ENCODE assay signal across 16 cellular contexts in genomic region chr17:61047517-61047916, GRCh38.
DNase-seq lines count a peak whose midpoint lies in the region; ATAC-seq and TF ChIP-seq lines count a peak whose summit lies in the region.
"Had no signal": no experiment of that assay in that cellular context is flagged by ENCODE, and none has a peak within 500 bp of the region (broad histone marks: within the 10 kb centered on the region; RNA-seq: fewer than 3 reads in every experiment).

No MANE protein-coding gene starts in this region.

- ATAC-seq in SK-N-SH treated with all-trans-retinoic acid at 6 μM for 48 hours (peak; percentile 74; the same call in 2 of the 3 replicates), left lung (no peak)
- ATAC-seq: CD8-positive, alpha-beta T cell had no signal

- no peak overlapping the region for H3K9ac ChIP-seq in subcutaneous abdominal adipose tissue (ENCODE audit: low read length in 5 of 5)
- H3K9ac ChIP-seq: BLaER1 treated with 17β-estradiol and CSF1 and Interleukin-3, amounts not matched to agents 10 nM and 100 nM; GM23248 had no signal

- peaks cover 0 to 25% (median 5%) of the 10 kb centered on the region in 5 donors for H3K4me1 ChIP-seq in subcutaneous abdominal adipose tissue (ENCODE audit: control insufficient read depth in 5 of 5, insufficient read depth in 5 of 5, low read length in 5 of 5)
- no peaks in the 10 kb centered on the region for H3K4me1 ChIP-seq in left lung
- H3K4me1 ChIP-seq: BLaER1 treated with 17β-estradiol and CSF1 and Interleukin-3, amounts not matched to agents 10 nM and 100 nM; HAP-1 had no signal

- DNase-seq in fibroblast of gingiva (ENCODE audit: low read depth) (peak; percentile 11), mesothelial cell of epicardium (ENCODE audit: low spot score in 2 of 2, unreplicated experiment in 2 of 2) (no peak), left lung (no peak), dedifferentiated amniotic fluid mesenchymal stem cell (ENCODE audit: extremely low spot score) (no peak), SK-N-DZ (ENCODE audit: low spot score) (no peak)
- DNase-seq: Calu3; CD8-positive, alpha-beta T cell; DMS79 treated with DMSO at 0.1 percent for 48 hours; GF-D8; GM23248 had no signal

- peak overlapping the region; percentile 49 for H3K27ac Mint-ChIP-seq in mesothelial cell of epicardium
- H3K27ac Mint-ChIP-seq: B cell had no signal

- H3K9me3 ChIP-seq in subcutaneous abdominal adipose tissue (ENCODE audit: control insufficient read depth in 5 of 5, low read length in 5 of 5) (no peaks in the 10 kb centered on the region), left lung (no peaks in the 10 kb centered on the region)
- H3K9me3 ChIP-seq: BLaER1 treated with 17β-estradiol and CSF1 and Interleukin-3, amounts not matched to agents 10 nM and 100 nM; HAP-1 had no signal

- H3K9me3 Mint-ChIP-seq in mesothelial cell of epicardium: no peaks in the 10 kb centered on the region
- H3K9me3 Mint-ChIP-seq: CD8-positive, alpha-beta T cell had no signal

- TF ChIP-seq CTCF in mesothelial cell of epicardium (IDR thresholded peaks at IDR 0.05; ENCODE audit: unreplicated experiment) (no peak), left lung (IDR thresholded peaks at IDR 0.05) (no peak)

- H3K4me3 Mint-ChIP-seq in mesothelial cell of epicardium: no peak overlapping the region
- H3K4me3 Mint-ChIP-seq: B cell; CD8-positive, alpha-beta T cell had no signal

- no peak overlapping the region for H3K4me3 ChIP-seq in subcutaneous abdominal adipose tissue (ENCODE audit: low read depth in 1 of 5, low read length in 5 of 5)
- no peak overlapping the region for H3K4me3 ChIP-seq in left lung
- H3K4me3 ChIP-seq: BLaER1 treated with 17β-estradiol and CSF1 and Interleukin-3, amounts not matched to agents 10 nM and 100 nM; GM12878; GM23248; HAP-1 had no signal

- peaks cover 6% of the 10 kb centered on the region for H3K36me3 Mint-ChIP-seq in mesothelial cell of epicardium

- no peaks in the 10 kb centered on the region for H3K27me3 Mint-ChIP-seq in mesothelial cell of epicardium (ENCODE audit: low read depth)
- H3K27me3 Mint-ChIP-seq: B cell had no signal

- H3K4me1 Mint-ChIP-seq in mesothelial cell of epicardium: peaks cover 12% of the 10 kb centered on the region
- H3K4me1 Mint-ChIP-seq: B cell had no signal

- H3K27me3 ChIP-seq in subcutaneous abdominal adipose tissue (ENCODE audit: control insufficient read depth in 5 of 5, insufficient read depth in 4 of 5, low read length in 5 of 5) (no peaks in the 10 kb centered on the region), left lung (no peaks in the 10 kb centered on the region)
- H3K27me3 ChIP-seq: BLaER1 treated with 17β-estradiol and CSF1 and Interleukin-3, amounts not matched to agents 10 nM and 100 nM had no signal

- H3K27ac ChIP-seq in subcutaneous abdominal adipose tissue (ENCODE audit: low read depth, low read length) (peak overlapping the region; percentile 10), left lung (no peak overlapping the region)
- H3K27ac ChIP-seq: BLaER1 treated with 17β-estradiol and CSF1 and Interleukin-3, amounts not matched to agents 10 nM and 100 nM; GM23248 had no signal

- intact Hi-C loops in left lung (cut with DNase I): no loop called here

- H3K36me3 ChIP-seq in subcutaneous abdominal adipose tissue (ENCODE audit: control insufficient read depth in 5 of 5, insufficient read depth in 5 of 5, low read length in 5 of 5) (peaks cover 0 to 4% (median 0%) of the 10 kb centered on the region in 5 donors), left lung (no peaks in the 10 kb centered on the region)
- H3K36me3 ChIP-seq: HAP-1 had no signal

TF ChIP-seq in SK-N-SH treated with all-trans-retinoic acid at 6 μM for 48 hours, 23 proteins besides CTCF, POLR2A, EP300 and RAD21 (continues in another document):
- TF ChIP-seq TCF4 (CRISPR knock-in tag; IDR thresholded peaks at IDR 0.05; ENCODE audit: borderline replicate concordance) (no peak), ISL1 (CRISPR knock-in tag; IDR thresholded peaks at IDR 0.05) (no peak), SNAI2 (CRISPR knock-in tag; IDR thresholded peaks at IDR 0.05) (no peak), ZC3H10 (CRISPR knock-in tag; IDR thresholded peaks at IDR 0.05) (no peak), PATZ1 (CRISPR knock-in tag; IDR thresholded peaks at IDR 0.05; ENCODE audit: borderline replicate concordance) (no peak), PPARA (CRISPR knock-in tag; IDR thresholded peaks at IDR 0.05; ENCODE audit: borderline replicate concordance) (no peak), ZFP3 (CRISPR knock-in tag; IDR thresholded peaks at IDR 0.05) (no peak), ESRRG (CRISPR knock-in tag; IDR thresholded peaks at IDR 0.05) (no peak), CREB5 (CRISPR knock-in tag; IDR thresholded peaks at IDR 0.05; ENCODE audit: low read depth) (no peak), BACH2 (CRISPR knock-in tag; IDR thresholded peaks at IDR 0.05; ENCODE audit: borderline replicate concordance) (no peak), TOX (CRISPR knock-in tag; IDR thresholded peaks at IDR 0.05; ENCODE audit: borderline replicate concordance) (no peak)
- TF ChIP-seq, protein P1, sequence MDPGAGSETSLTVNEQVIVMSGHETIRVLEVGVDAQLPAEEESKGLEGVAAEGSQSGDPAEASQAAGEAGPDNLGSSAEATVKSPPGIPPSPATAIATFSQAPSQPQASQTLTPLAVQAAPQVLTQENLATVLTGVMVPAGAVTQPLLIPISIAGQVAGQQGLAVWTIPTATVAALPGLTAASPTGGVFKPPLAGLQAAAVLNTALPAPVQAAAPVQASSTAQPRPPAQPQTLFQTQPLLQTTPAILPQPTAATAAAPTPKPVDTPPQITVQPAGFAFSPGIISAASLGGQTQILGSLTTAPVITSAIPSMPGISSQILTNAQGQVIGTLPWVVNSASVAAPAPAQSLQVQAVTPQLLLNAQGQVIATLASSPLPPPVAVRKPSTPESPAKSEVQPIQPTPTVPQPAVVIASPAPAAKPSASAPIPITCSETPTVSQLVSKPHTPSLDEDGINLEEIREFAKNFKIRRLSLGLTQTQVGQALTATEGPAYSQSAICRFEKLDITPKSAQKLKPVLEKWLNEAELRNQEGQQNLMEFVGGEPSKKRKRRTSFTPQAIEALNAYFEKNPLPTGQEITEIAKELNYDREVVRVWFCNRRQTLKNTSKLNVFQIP (CRISPR knock-in tag; IDR thresholded peaks at IDR 0.05; ENCODE audit: borderline replicate concordance, low read depth): no peak
- TF ChIP-seq, protein P2, sequence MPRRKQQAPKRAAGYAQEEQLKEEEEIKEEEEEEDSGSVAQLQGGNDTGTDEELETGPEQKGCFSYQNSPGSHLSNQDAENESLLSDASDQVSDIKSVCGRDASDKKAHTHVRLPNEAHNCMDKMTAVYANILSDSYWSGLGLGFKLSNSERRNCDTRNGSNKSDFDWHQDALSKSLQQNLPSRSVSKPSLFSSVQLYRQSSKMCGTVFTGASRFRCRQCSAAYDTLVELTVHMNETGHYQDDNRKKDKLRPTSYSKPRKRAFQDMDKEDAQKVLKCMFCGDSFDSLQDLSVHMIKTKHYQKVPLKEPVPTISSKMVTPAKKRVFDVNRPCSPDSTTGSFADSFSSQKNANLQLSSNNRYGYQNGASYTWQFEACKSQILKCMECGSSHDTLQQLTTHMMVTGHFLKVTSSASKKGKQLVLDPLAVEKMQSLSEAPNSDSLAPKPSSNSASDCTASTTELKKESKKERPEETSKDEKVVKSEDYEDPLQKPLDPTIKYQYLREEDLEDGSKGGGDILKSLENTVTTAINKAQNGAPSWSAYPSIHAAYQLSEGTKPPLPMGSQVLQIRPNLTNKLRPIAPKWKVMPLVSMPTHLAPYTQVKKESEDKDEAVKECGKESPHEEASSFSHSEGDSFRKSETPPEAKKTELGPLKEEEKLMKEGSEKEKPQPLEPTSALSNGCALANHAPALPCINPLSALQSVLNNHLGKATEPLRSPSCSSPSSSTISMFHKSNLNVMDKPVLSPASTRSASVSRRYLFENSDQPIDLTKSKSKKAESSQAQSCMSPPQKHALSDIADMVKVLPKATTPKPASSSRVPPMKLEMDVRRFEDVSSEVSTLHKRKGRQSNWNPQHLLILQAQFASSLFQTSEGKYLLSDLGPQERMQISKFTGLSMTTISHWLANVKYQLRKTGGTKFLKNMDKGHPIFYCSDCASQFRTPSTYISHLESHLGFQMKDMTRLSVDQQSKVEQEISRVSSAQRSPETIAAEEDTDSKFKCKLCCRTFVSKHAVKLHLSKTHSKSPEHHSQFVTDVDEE (CRISPR knock-in tag; IDR thresholded peaks at IDR 0.05): no peak
